In genomic region chr2:188291617-188292445, GRCh38 we compare ENCODE assay signal across 8 cellular contexts. TPM values are rescaled to one million over a fixed set of nuclear protein-coding genes. Genes with fewer than 3 reads are reported as not detected.
DNase-seq lines count a peak whose midpoint lies in the region; ATAC-seq, FAIRE-seq and TF ChIP-seq lines count a peak whose summit lies in the region.

Gene GULP1, plus strand, starts transcription at chr2:188291874. Its CDS starts 185,829 bp downstream, at chr2:188477703.

- CTCF ChIA-PET in CD8-positive, alpha-beta memory T cell (lab: Charles Lee), result no interaction called here
- CTCF ChIA-PET in RWPE1 (lab: Yijun Ruan, JAX), result interaction anchor here (0.6 to 1.3 kb wide), 15 partner anchors 18 to 743 kb away, joined by 3 to 6 read pairs (median 3); no protein-coding TSS in a partner anchor

- peaks cover 13 to 39% of the 10 kb centered on the region in 2 donors for H3K27me3 Mint-ChIP-seq in CD8-positive, alpha-beta memory T cell

- no peak for FAIRE-seq in kidney (lab: Jason Lieb, UNC)

- H3K36me3 Mint-ChIP-seq in CD8-positive, alpha-beta memory T cell, result no peaks in the 10 kb centered on the region

- TF ChIP-seq CTCF in RWPE1 (conservative IDR thresholded peaks at IDR 0.05; ENCODE audit: low read depth) (peak; percentile 77), colonic mucosa (IDR thresholded peaks at IDR 0.05) (peak; percentile 32), kidney (IDR thresholded peaks at IDR 0.05; ENCODE audit: borderline replicate concordance, extremely low read depth, insufficient read depth) (peak; percentile 38), spleen (IDR thresholded peaks at IDR 0.05 in 8 of 11, conservative IDR thresholded peaks at IDR 0.05 in 3 of 11) (peak in 9 of 11 experiments; percentile 13 to 59 (median 35))

- intact Hi-C loops in colonic mucosa (cut with DNase I), result no loop called here
- intact Hi-C loops in kidney (cut with DNase I), result no loop called here
- intact Hi-C loops in spleen (cut with DNase I; ENCODE audit: low total_unique reads), result loop anchor here (10.0 kb wide), 1 partner anchor 83 kb away; no protein-coding TSS in a partner anchor

- POLR2A ChIA-PET in CD8-positive, alpha-beta memory T cell (lab: Charles Lee), result no interaction called here
- POLR2A ChIA-PET in RWPE1 (lab: Yijun Ruan, JAX; ENCODE audit: low non-redundant PET), result no interaction called here

- TF ChIP-seq POLR2A in spleen (IDR thresholded peaks at IDR 0.05), result no peak

- peak within 1 kb of the TSS in 2 of 7 donors; percentile 11 to 29 for H3K4me3 Mint-ChIP-seq in CD8-positive, alpha-beta memory T cell

- 1 to 8% (median 3%) methylated on average over 34 to 64 of the region's 64 CpGs for WGBS in spleen, 5 donors

- H3K36me3 ChIP-seq in CD8-positive, alpha-beta memory T cell (ENCODE audit: insufficient read depth, low read length), result no peaks in the 10 kb centered on the region
- H3K36me3 ChIP-seq in colonic mucosa, result no peaks in the 10 kb centered on the region
- H3K36me3 ChIP-seq in kidney (ENCODE audit: control insufficient read depth in 1 of 2, insufficient read depth in 2 of 2, low read length in 2 of 2), result no peaks in the 10 kb centered on the region
- H3K36me3 ChIP-seq in spleen, result no peaks in the 10 kb centered on the region

- no peaks in the 10 kb centered on the region for H3K9me3 ChIP-seq in CD8-positive, alpha-beta memory T cell (ENCODE audit: low read length)
- H3K9me3 ChIP-seq in colonic mucosa, result no peaks in the 10 kb centered on the region
- no peaks in the 10 kb centered on the region for H3K9me3 ChIP-seq in kidney (ENCODE audit: control insufficient read depth in 1 of 2, low read length in 2 of 2)
- H3K9me3 ChIP-seq in spleen, result no peaks in the 10 kb centered on the region

- H3K27ac ChIP-seq in CD8-positive, alpha-beta memory T cell (ENCODE audit: low read depth, low read length), result peak within 1 kb of the TSS; percentile 59
- peak within 1 kb of the TSS; percentile 85 for H3K27ac ChIP-seq in RWPE1
- peak within 1 kb of the TSS; percentile 73 for H3K27ac ChIP-seq in colonic mucosa
- peak within 1 kb of the TSS; percentile 95 for H3K27ac ChIP-seq in kidney (ENCODE audit: low read depth in 2 of 2, low read length in 2 of 2)
- peak within 1 kb of the TSS; percentile 49 to 85 (median 78) for H3K27ac ChIP-seq in spleen

- peaks cover 0 to 8% (median 5%) of the 10 kb centered on the region in 3 donors for H3K4me1 Mint-ChIP-seq in CD8-positive, alpha-beta memory T cell

- no peaks in the 10 kb centered on the region for H3K27me3 ChIP-seq in CD8-positive, alpha-beta memory T cell (ENCODE audit: insufficient read depth, low read length, poor library complexity, severe bottlenecking)
- H3K27me3 ChIP-seq in colonic mucosa (no peaks in the 10 kb centered on the region), spleen (replicated peaks in 1 of 7) (peaks cover 0 to 36% (median 10%) of the 10 kb centered on the region in 7 donors)

- H3K4me3 ChIP-seq in CD8-positive, alpha-beta memory T cell (ENCODE audit: low read length), result no peak within 1 kb of the TSS
- H3K4me3 ChIP-seq in colonic mucosa (peak within 1 kb of the TSS; percentile 47), kidney (ENCODE audit: low read length in 2 of 2) (peak within 1 kb of the TSS; percentile 84 to 93), spleen (peak within 1 kb of the TSS; percentile 23 to 73 (median 46))

- ATAC-seq in HG02678 (IDR thresholded peaks at IDR 0.05; ENCODE audit: unreplicated experiment), result peak; percentile 51
- no peak for ATAC-seq in HG03175 (IDR thresholded peaks at IDR 0.05; ENCODE audit: unreplicated experiment)

- H3K9ac ChIP-seq in colonic mucosa (ENCODE audit: low read depth in 2 of 2, low read length in 2 of 2), result peak within 1 kb of the TSS; percentile 77 to 78
- H3K9ac ChIP-seq in kidney (ENCODE audit: low read length in 2 of 2), result peak within 1 kb of the TSS; percentile 83 to 91

- DNase-seq in CD8-positive, alpha-beta memory T cell, result no peak
- DNase-seq in RWPE1 (ENCODE audit: low spot score), result peak; percentile 59
- DNase-seq in colonic mucosa, result peak; percentile 66
- peak; percentile 94 for DNase-seq in kidney
- DNase-seq in spleen, result peak; percentile 77
- no peak for DNase-seq in activated naive CD4-positive, alpha-beta T cell (lab: John Stamatoyannopoulos, UW)

- no peaks in the 10 kb centered on the region for H3K4me1 ChIP-seq in CD8-positive, alpha-beta memory T cell (ENCODE audit: insufficient read depth, low read length)
- H3K4me1 ChIP-seq in colonic mucosa, result no peaks in the 10 kb centered on the region
- peaks cover 2 to 7% of the 10 kb centered on the region in 2 donors for H3K4me1 ChIP-seq in kidney (ENCODE audit: control insufficient read depth in 1 of 2, insufficient read depth in 1 of 2, low read depth in 1 of 2, low read length in 2 of 2)
- peaks cover 0 to 18% (median 6%) of the 10 kb centered on the region in 6 donors for H3K4me1 ChIP-seq in spleen

- no peak within 1 kb of the TSS for H3K27ac Mint-ChIP-seq in CD8-positive, alpha-beta memory T cell

- peaks cover 0 to 18% (median 13%) of the 10 kb centered on the region in 5 donors for H3K9me3 Mint-ChIP-seq in CD8-positive, alpha-beta memory T cell

RNA-seq across cellular contexts. Expression of gene GULP1, which starts in this region (rescaled TPM):
- total RNA-seq in CD8-positive, alpha-beta memory T cell, result not detected
- not detected for polyA plus RNA-seq in CD8-positive, alpha-beta memory T cell
- total RNA-seq in colonic mucosa, result 10 to 100 TPM; 10.4 to 11.8 TPM
- 34.4 TPM for total RNA-seq in kidney
- polyA plus RNA-seq in kidney (ENCODE audit: insufficient read depth, low read depth, low replicate concordance), result 12.2 TPM
- 10 to 100 TPM in 3 of 7 donors, 1 to 10 TPM in 4; 6.2 to 16.6 (median 7.0) TPM for total RNA-seq in spleen
- polyA plus RNA-seq in spleen, result 1 to 10 TPM in 2 of 3 donors, under 1 TPM in 1; 0.83 to 2.1 (median 1.3) TPM

Comparison
In these comparisons a context has a peak if more than half of its experiments do, and no peak if none do; other contexts are left out.
1. RNA of gene GULP1 (total RNA-seq): 34.4 TPM in kidney (single experiment), 10.4 to 11.8 TPM in colonic mucosa and 6.2 to 16.6 TPM in spleen; not detected in CD8-positive, alpha-beta memory T cell; every median in the first group is over 4 times any median in the second.
2. DNase-seq: peak in RWPE1 (single experiment), colonic mucosa (single experiment), kidney (single experiment) and spleen (single experiment); none in CD8-positive, alpha-beta memory T cell (0 of 5) and activated naive CD4-positive, alpha-beta T cell (0 of 4).
3. Peak in every context shown above with its lines, with median percentiles within 50 percentile points of each other: H3K27ac ChIP-seq and CTCF ChIP-seq.